ENCODE assay signal across 1 cellular context in the genomic region with DNA sequence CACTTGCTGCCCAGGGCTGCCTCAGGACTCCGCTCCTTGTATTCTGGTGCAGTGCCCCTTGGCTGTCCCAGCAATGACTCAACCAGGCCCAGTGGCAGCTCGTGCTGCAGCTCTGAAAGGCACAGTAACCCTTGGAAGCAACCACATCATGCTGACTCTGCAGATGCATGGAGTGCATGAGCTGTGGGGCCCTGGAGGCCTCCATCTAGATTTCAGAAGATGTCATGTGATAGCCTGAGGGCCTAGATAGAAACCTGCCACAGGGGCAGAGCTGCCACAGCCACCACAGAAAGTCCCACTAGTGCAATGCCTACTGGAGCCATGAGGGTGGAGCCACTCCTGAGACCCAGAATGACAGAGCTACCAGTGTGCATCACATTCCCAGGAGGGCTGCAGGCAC.
A peak's percentile ranks its signal among the peaks of the same experiment; 100 is the strongest.
TF ChIP-seq lines count a peak whose summit lies in the region.

No MANE protein-coding gene starts in this region.

TF ChIP-seq in IMR-90, 13 proteins besides CTCF, POLR2A, EP300 and RAD21 (continued from another document):
- TF ChIP-seq, protein P1, sequence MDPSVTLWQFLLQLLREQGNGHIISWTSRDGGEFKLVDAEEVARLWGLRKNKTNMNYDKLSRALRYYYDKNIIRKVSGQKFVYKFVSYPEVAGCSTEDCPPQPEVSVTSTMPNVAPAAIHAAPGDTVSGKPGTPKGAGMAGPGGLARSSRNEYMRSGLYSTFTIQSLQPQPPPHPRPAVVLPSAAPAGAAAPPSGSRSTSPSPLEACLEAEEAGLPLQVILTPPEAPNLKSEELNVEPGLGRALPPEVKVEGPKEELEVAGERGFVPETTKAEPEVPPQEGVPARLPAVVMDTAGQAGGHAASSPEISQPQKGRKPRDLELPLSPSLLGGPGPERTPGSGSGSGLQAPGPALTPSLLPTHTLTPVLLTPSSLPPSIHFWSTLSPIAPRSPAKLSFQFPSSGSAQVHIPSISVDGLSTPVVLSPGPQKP (IDR thresholded peaks at IDR 0.05; ENCODE audit: borderline replicate concordance, low read depth, low read length) = no peak
- no peak for TF ChIP-seq FOS (IDR thresholded peaks at IDR 0.05; ENCODE audit: low read depth, low read length)
- TF ChIP-seq MAFK (IDR thresholded peaks at IDR 0.05; ENCODE audit: low read depth, low read length) = peak; percentile 77
- TF ChIP-seq, protein P2, sequence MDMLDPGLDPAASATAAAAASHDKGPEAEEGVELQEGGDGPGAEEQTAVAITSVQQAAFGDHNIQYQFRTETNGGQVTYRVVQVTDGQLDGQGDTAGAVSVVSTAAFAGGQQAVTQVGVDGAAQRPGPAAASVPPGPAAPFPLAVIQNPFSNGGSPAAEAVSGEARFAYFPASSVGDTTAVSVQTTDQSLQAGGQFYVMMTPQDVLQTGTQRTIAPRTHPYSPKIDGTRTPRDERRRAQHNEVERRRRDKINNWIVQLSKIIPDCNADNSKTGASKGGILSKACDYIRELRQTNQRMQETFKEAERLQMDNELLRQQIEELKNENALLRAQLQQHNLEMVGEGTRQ (IDR thresholded peaks at IDR 0.05; ENCODE audit: low read depth, low read length) = no peak
- no peak for TF ChIP-seq MXI1 (IDR thresholded peaks at IDR 0.05; ENCODE audit: borderline replicate concordance, low read depth, low read length)
- no peak for TF ChIP-seq MAZ (IDR thresholded peaks at IDR 0.05; ENCODE audit: borderline replicate concordance, low read depth, low read length)
- TF ChIP-seq BHLHE40 (IDR thresholded peaks at IDR 0.05; ENCODE audit: low read depth, low read length) = peak; percentile 15; the same call in 1 of the 2 replicates
- no peak for TF ChIP-seq CHD1 (IDR thresholded peaks at IDR 0.05; ENCODE audit: low read depth, low read length)
